ENCODE assay signal across 8 cellular contexts in genomic region chr2:218269900-218270720, GRCh38. TPM values are rescaled to one million over a fixed set of nuclear protein-coding genes. Genes with fewer than 3 reads are reported as not detected.
A peak's percentile ranks its signal among the peaks of the same experiment; 100 is the strongest.
DNase-seq lines count a peak whose midpoint lies in the region; ATAC-seq and TF ChIP-seq lines count a peak whose summit lies in the region.

AAMP (minus strand) TSS chr2:218270137; CDS start chr2:218270086, 51 bp downstream.
PNKD (plus strand) TSS chr2:218270519; CDS start chr2:218270536, 17 bp downstream.

- peak; percentile 8; the same call in 1 of the 2 replicates for TF ChIP-seq CTCF in AG10803 (conservative IDR thresholded peaks at IDR 0.05; ENCODE audit: low read length)

- peak; percentile 90 for ATAC-seq in GM19043 (IDR thresholded peaks at IDR 0.05; ENCODE audit: low read depth, unreplicated experiment)
- peak; percentile 88 for ATAC-seq in HG03378 (IDR thresholded peaks at IDR 0.05; ENCODE audit: unreplicated experiment)

- DNase-seq in AG10803 (ENCODE audit: low read depth), result peak; percentile 99
- DNase-seq in NCI-H460 (ENCODE audit: extremely low read depth, low read depth), result peak; percentile 100
- DNase-seq in activated CD4-positive, CD25-positive, alpha-beta regulatory T cell treated with anti-CD3 and anti-CD28 coated beads, Interleukin-2, amount 50 U/mL, for 72 hours, result peak; percentile 100
- DNase-seq in cerebellar nuclear complex (lab: John Stamatoyannopoulos, UW), result peak; percentile 98 to 99
- peak; percentile 100 for DNase-seq in islet precursor cell
- peak; percentile 100 for DNase-seq in stimulated activated CD4-positive, alpha-beta T cell treated with anti-CD3 and anti-CD28 coated beads, Interleukin-12 subunit alpha, Interleukin-12 subunit beta, amount 100 ng/mL, for 48 hours (ENCODE audit: low read depth in 2 of 3, low spot score in 1 of 3)

- H3K4me3 ChIP-seq in AG10803 (ENCODE audit: low read length), result peak within 1 kb of the TSS; percentile 95

RNA-seq across cellular contexts. Expression of gene AAMP, which starts in this region (rescaled TPM):
- 115 and 122 TPM in 2 replicates for total RNA-seq in NCI-H460 (2014; rRNA removed; shearing (Covaris generic))
- polyA plus RNA-seq in NCI-H460 (2014; cell fraction: nucleus; rRNA removed), result 178 and 182 TPM in 2 replicates

RNA-seq across cellular contexts. Expression of gene PNKD, which starts in this region (rescaled TPM):
- 21.6 and 28.4 TPM in 2 replicates for total RNA-seq in NCI-H460 (2014; rRNA removed; shearing (Covaris generic))
- 46.5 and 57.3 TPM in 2 replicates for polyA plus RNA-seq in NCI-H460 (2014; cell fraction: nucleus; rRNA removed)

Comparison
In these comparisons a context has a peak if more than half of its experiments do, and no peak if none do; other contexts are left out.
1. Peak in every context shown above with its lines: DNase-seq, ATAC-seq and H3K4me3 ChIP-seq.